1 cellular context compared by ENCODE assay signal in genomic region chr15:101088788-101089578, GRCh38.
TF ChIP-seq lines count a peak whose summit lies in the region.

No MANE protein-coding gene starts in this region.

TF ChIP-seq in K562, 482 proteins besides CTCF, POLR2A, EP300 and RAD21 (continued from another document and continues in another):
- TF ChIP-seq ZNF592 (IDR thresholded peaks at IDR 0.05): peak; percentile 37; the same call in 1 of the 2 replicates
- TF ChIP-seq XRCC5 (IDR thresholded peaks at IDR 0.05; ENCODE audit: low read depth, low read length): peak; percentile 91
- no peak for TF ChIP-seq ZNF311 (CRISPR knock-in tag; IDR thresholded peaks at IDR 0.05)
- no peak for TF ChIP-seq ZNF124 (CRISPR knock-in tag; IDR thresholded peaks at IDR 0.05)
- TF ChIP-seq TEAD4 (IDR thresholded peaks at IDR 0.05; ENCODE audit: low read length): no peak
- TF ChIP-seq TEAD4 (CRISPR knock-in tag; IDR thresholded peaks at IDR 0.05; ENCODE audit: borderline replicate concordance): no peak
- peak; percentile 19 for TF ChIP-seq HNRNPLL (IDR thresholded peaks at IDR 0.05; ENCODE audit: low read depth, low read length, poor library complexity, severe bottlenecking)
- TF ChIP-seq LARP7 (IDR thresholded peaks at IDR 0.05): 0 out of 2 replicates have a peak, but pooled peaks have one; percentile 57
- TF ChIP-seq E4F1 (CRISPR knock-in tag; IDR thresholded peaks at IDR 0.05; ENCODE audit: borderline replicate concordance): no peak
- TF ChIP-seq ZNF699 (CRISPR knock-in tag; IDR thresholded peaks at IDR 0.05; ENCODE audit: insufficient replicate concordance): no peak
- no peak for TF ChIP-seq BRF2 (IDR thresholded peaks at IDR 0.05; ENCODE audit: borderline replicate concordance, insufficient read depth, insufficient read length)
- TF ChIP-seq PHTF2 (CRISPR knock-in tag; IDR thresholded peaks at IDR 0.05): no peak
- no peak for TF ChIP-seq ETV1 (tag; conservative IDR thresholded peaks at IDR 0.05; ENCODE audit: low read depth)
- TF ChIP-seq MNT (conservative IDR thresholded peaks at IDR 0.05): 0 out of 4 replicates have a peak, but pooled peaks of 1 of the 2 experiments have one; percentile 39
- 0 out of 2 replicates have a peak, but pooled peaks have one; percentile 34 for TF ChIP-seq ELF4 (CRISPR knock-in tag; IDR thresholded peaks at IDR 0.05)
- 0 out of 2 replicates have a peak, but pooled peaks have one; percentile 28 for TF ChIP-seq CTBP1 (IDR thresholded peaks at IDR 0.05; ENCODE audit: borderline replicate concordance)
- no peak for TF ChIP-seq ZBTB5 (IDR thresholded peaks at IDR 0.05)
- no peak for TF ChIP-seq CHD4 (IDR thresholded peaks at IDR 0.05; ENCODE audit: insufficient read depth, insufficient replicate concordance, low read depth, low read length, poor library complexity, severe bottlenecking)
- TF ChIP-seq NBN (IDR thresholded peaks at IDR 0.05; ENCODE audit: low read depth): no peak
- no peak for TF ChIP-seq SMARCE1 (IDR thresholded peaks at IDR 0.05)
- TF ChIP-seq ZBTB11 (CRISPR knock-in tag; IDR thresholded peaks at IDR 0.05): 0 out of 6 replicates have a peak, but pooled peaks of 1 of the 3 experiments have one; percentile 29
- no peak for TF ChIP-seq ZNF77 (CRISPR knock-in tag; IDR thresholded peaks at IDR 0.05)
- TF ChIP-seq NRF1 (conservative IDR thresholded peaks at IDR 0.05 in 1 of 2, IDR thresholded peaks at IDR 0.05 in 1 of 2): 0 out of 4 replicates have a peak, but pooled peaks of 1 of the 2 experiments have one; percentile 13
- no peak for TF ChIP-seq ZNF143 (CRISPR knock-in tag; IDR thresholded peaks at IDR 0.05)
- no peak for TF ChIP-seq RHOXF2B (CRISPR knock-in tag; conservative IDR thresholded peaks at IDR 0.05)
- TF ChIP-seq ATF4 (CRISPR knock-in tag; IDR thresholded peaks at IDR 0.05): no peak
- peak; percentile 79; the same call in 1 of the 2 replicates for TF ChIP-seq STAG1 (CRISPR knock-in tag; IDR thresholded peaks at IDR 0.05; ENCODE audit: borderline replicate concordance)
- TF ChIP-seq EZH2 (IDR thresholded peaks at IDR 0.05; ENCODE audit: borderline replicate concordance, low read depth, low read length): no peak
- peak in 2 of 3 experiments; percentile 86 to 91 for TF ChIP-seq YY1 (IDR thresholded peaks at IDR 0.05; ENCODE audit: borderline replicate concordance in 1 of 3, control insufficient read depth in 1 of 3, extremely low read depth in 1 of 3, insufficient read depth in 3 of 3, insufficient read length in 1 of 3, insufficient replicate concordance in 2 of 3, low read depth in 1 of 3, low read length in 2 of 3)
- TF ChIP-seq ZFP91 (CRISPR knock-in tag; IDR thresholded peaks at IDR 0.05): no peak
- TF ChIP-seq FOXP4 (CRISPR knock-in tag; IDR thresholded peaks at IDR 0.05; ENCODE audit: borderline replicate concordance): no peak
- TF ChIP-seq ZNF431 (CRISPR knock-in tag; IDR thresholded peaks at IDR 0.05): no peak
- 0 out of 2 replicates have a peak, but pooled peaks have one; percentile 13 for TF ChIP-seq NFIC (IDR thresholded peaks at IDR 0.05)
- TF ChIP-seq E2F1 (CRISPR knock-in tag; IDR thresholded peaks at IDR 0.05): peak; percentile 55; the same call in 1 of the 2 replicates
- TF ChIP-seq PHB (CRISPR knock-in tag; IDR thresholded peaks at IDR 0.05): no peak
- TF ChIP-seq TAF15 (IDR thresholded peaks at IDR 0.05; ENCODE audit: low read depth, low read length): no peak
- peak; percentile 29; the same call in 1 of the 2 replicates for TF ChIP-seq ARID2 (IDR thresholded peaks at IDR 0.05)
